ENCODE assay signal across 11 cellular contexts in genomic region chr17:71338396-71338795, GRCh38.
DNase-seq lines count a peak whose midpoint lies in the region; ATAC-seq and TF ChIP-seq lines count a peak whose summit lies in the region.
"Had no signal": no experiment of that assay in that cellular context is flagged by ENCODE, and none has a peak within 500 bp of the region (broad histone marks: within the 10 kb centered on the region; RNA-seq: fewer than 3 reads in every experiment).

No MANE protein-coding gene starts in this region.

- no peaks in the 10 kb centered on the region for H3K9me2 ChIP-seq in hepatocyte (replicated peaks; ENCODE audit: insufficient read depth)

- H3K36me3 ChIP-seq in hepatocyte (replicated peaks; ENCODE audit: insufficient read depth, low read depth) (no peaks in the 10 kb centered on the region), vagina (no peaks in the 10 kb centered on the region)

- H2AFZ ChIP-seq in hepatocyte: peak overlapping the region; percentile 23

- no peaks in the 10 kb centered on the region for H3K4me1 ChIP-seq in hepatocyte (ENCODE audit: insufficient read depth)
- H3K4me1 ChIP-seq in vagina: no peaks in the 10 kb centered on the region

- H4K20me1 ChIP-seq in hepatocyte (ENCODE audit: insufficient read depth, poor library complexity, severe bottlenecking): no peaks in the 10 kb centered on the region

- no peaks in the 10 kb centered on the region for H3K79me2 ChIP-seq in hepatocyte

- no peaks in the 10 kb centered on the region for H3K27me3 ChIP-seq in AG04450 (ENCODE audit: control insufficient read depth, insufficient read depth, low read length)
- H3K27me3 ChIP-seq in hepatocyte: no peaks in the 10 kb centered on the region
- H3K27me3 ChIP-seq in vagina: no peaks in the 10 kb centered on the region

- intact Hi-C loops in vagina (cut with DNase I): no loop called here

- H3K4me3 ChIP-seq in AG04450 (ENCODE audit: low read depth, low read length): peak overlapping the region; percentile 36
- H3K4me3 ChIP-seq in hepatocyte: no peak overlapping the region
- no peak overlapping the region for H3K4me3 ChIP-seq in vagina

- CTCF ChIA-PET in AG04450 (lab: Charles Lee): no interaction called here

- H3K27ac ChIP-seq in AG04450 (ENCODE audit: low read depth, low read length) (no peak overlapping the region), hepatocyte (no peak overlapping the region), vagina (no peak overlapping the region)
- H3K27ac ChIP-seq: skin epidermis had no signal

- WGBS in hepatocyte (ENCODE audit: low lambda C conversion rate, missing lambda C conversion rate): 49% methylated on average over 5 of the region's 5 CpGs

- H3K9me3 ChIP-seq in AG04450 (ENCODE audit: control insufficient read depth, insufficient read depth, low read length) (no peaks in the 10 kb centered on the region), hepatocyte (ENCODE audit: low read depth) (no peaks in the 10 kb centered on the region), vagina (no peaks in the 10 kb centered on the region)

- POLR2A ChIA-PET in AG04450 (lab: Yijun Ruan, JAX): interaction anchor here (0.6 kb wide), 1 partner anchor 115 kb away, joined by 4 read pairs; no protein-coding TSS in a partner anchor

- no peak for DNase-seq in AG04450 (ENCODE audit: low read depth, low spot score)
- peak; percentile 10 for DNase-seq in HS-5 (ENCODE audit: low read depth)
- no peak for DNase-seq in hepatocyte (ENCODE audit: low spot score)
- DNase-seq in NAMALWA (ENCODE audit: low spot score): no peak
- DNase-seq in vagina (ENCODE audit: extremely low spot score in 2 of 2): no peak
- DNase-seq in activated CD4-positive, alpha-beta T cell treated with anti-CD3 and anti-CD28 coated beads for 1 hour: no peak
- DNase-seq: activated CD4-positive, alpha-beta T cell treated with anti-CD3 and anti-CD28 coated beads for 4 hours; CD4-positive, CD25-positive, alpha-beta regulatory T cell had no signal

- ATAC-seq in SK-N-SH treated with all-trans-retinoic acid at 6 μM for 48 hours (peak; percentile 92), HG02759 (IDR thresholded peaks at IDR 0.05; ENCODE audit: unreplicated experiment) (no peak)

- TF ChIP-seq CTCF in AG04450 (IDR thresholded peaks at IDR 0.05; ENCODE audit: low read depth, low read length) (peak; percentile 8; the same call in 1 of the 2 replicates), hepatocyte (IDR thresholded peaks at IDR 0.05; ENCODE audit: poor library complexity) (no peak), vagina (IDR thresholded peaks at IDR 0.05) (no peak)

- no peak for TF ChIP-seq POLR2A in vagina (IDR thresholded peaks at IDR 0.05)

- H3K4me2 ChIP-seq in hepatocyte: peak overlapping the region; percentile 54

TF ChIP-seq in SK-N-SH treated with all-trans-retinoic acid at 6 μM for 48 hours, 23 proteins besides CTCF, POLR2A, EP300 and RAD21:
- no peak for TF ChIP-seq ZNF8 (CRISPR knock-in tag; IDR thresholded peaks at IDR 0.05)
- TF ChIP-seq CSRNP3 (CRISPR knock-in tag; IDR thresholded peaks at IDR 0.05): no peak
- TF ChIP-seq TOX (CRISPR knock-in tag; IDR thresholded peaks at IDR 0.05; ENCODE audit: borderline replicate concordance): peak; percentile 97
- no peak for TF ChIP-seq ZFP3 (CRISPR knock-in tag; IDR thresholded peaks at IDR 0.05)
- TF ChIP-seq ESRRG (CRISPR knock-in tag; IDR thresholded peaks at IDR 0.05): no peak
- peak; percentile 85; the same call in 1 of the 2 replicates for TF ChIP-seq RARB (CRISPR knock-in tag; IDR thresholded peaks at IDR 0.05)
- no peak for TF ChIP-seq GLIS3 (CRISPR knock-in tag; IDR thresholded peaks at IDR 0.05)
- no peak for TF ChIP-seq POU6F1 (CRISPR knock-in tag; IDR thresholded peaks at IDR 0.05; ENCODE audit: borderline replicate concordance, low read depth)
- TF ChIP-seq PPARA (CRISPR knock-in tag; IDR thresholded peaks at IDR 0.05; ENCODE audit: borderline replicate concordance): no peak
- no peak for TF ChIP-seq ISL1 (CRISPR knock-in tag; IDR thresholded peaks at IDR 0.05)
- no peak for TF ChIP-seq TSHZ2 (CRISPR knock-in tag; IDR thresholded peaks at IDR 0.05)
- TF ChIP-seq CSDC2 (CRISPR knock-in tag; IDR thresholded peaks at IDR 0.05): no peak
